Comparison of ENCODE assay signal across 34 cellular contexts in the genomic region with DNA sequence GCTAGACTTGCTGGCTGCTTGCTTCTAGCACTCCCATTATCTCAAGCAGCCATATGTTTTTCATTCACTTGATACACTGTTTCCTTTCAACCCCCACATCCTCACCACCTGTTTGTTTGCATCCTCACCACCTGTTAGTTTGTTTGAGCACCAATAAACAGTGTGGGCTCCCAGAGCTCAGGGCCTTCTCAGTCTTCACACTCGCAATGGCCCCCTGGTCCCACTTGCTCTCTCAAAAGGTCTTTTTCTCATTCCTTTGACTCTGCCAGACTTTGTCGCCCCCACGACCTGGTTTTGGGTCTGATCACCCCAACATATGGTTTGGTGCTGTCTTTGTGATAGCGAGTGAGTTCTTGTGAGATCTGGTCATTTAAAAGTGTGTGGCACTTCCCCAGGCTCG. TPM values are rescaled to one million over a fixed set of nuclear protein-coding genes. Genes with fewer than 3 reads are reported as not detected.
"Had no signal": no experiment of that assay in that cellular context is flagged by ENCODE, and none has a peak within 500 bp of the region (broad histone marks: within the 10 kb centered on the region; RNA-seq: fewer than 3 reads in every experiment).

No MANE protein-coding gene starts in this region.

- DNase-seq: activated CD4-positive, alpha-beta memory T cell treated with anti-CD3 and anti-CD28 coated beads, Interleukin-2, amount 10 ng/mL, durations not matched to agents 7 days and 5 days; activated CD4-positive, alpha-beta T cell treated with anti-CD3 and anti-CD28 coated beads, Interleukin-2, amount 10 ng/mL, durations not matched to agents 24 days and 14 days; activated CD4-positive, CD25-positive, alpha-beta regulatory T cell treated with anti-CD3 and anti-CD28 coated beads, Interleukin-2, amount 50 U/mL, for 72 hours; activated gamma-delta T cell treated with Interleukin-2 at 50 U/mL for 16 hours; activated naive CD4-positive, alpha-beta T cell treated with anti-CD3 and anti-CD28 coated beads, Interleukin-2, amount 50 U/mL, for 16 hours; activated naive CD8-positive, alpha-beta T cell treated with anti-CD3 and anti-CD28 coated beads, Interleukin-2, amount 50 U/mL, for 24 hours; activated T-cell treated with anti-CD3 and anti-CD28 coated beads, Interleukin-2, amount 50 U/mL, for 4 hours; amygdala; caudate nucleus; esophagus squamous epithelium; left ventricle myocardium inferior; mucosa of descending colon; ovary; sigmoid colon; small intestine; stimulated activated CD4-positive, alpha-beta T cell treated with anti-CD3 and anti-CD28 coated beads, Interleukin-1b, Interleukin-23, amount 100 ng/mL, for 48 hours; stimulated activated CD4-positive, alpha-beta T cell treated with anti-CD3 and anti-CD28 coated beads, Interleukin-4, amount 100 ng/mL, for 4 hours; stimulated activated CD8-positive, alpha-beta memory T cell treated with anti-CD3 and anti-CD28 coated beads, Interleukin-4, amount 100 ng/mL, for 48 hours; stimulated activated naive CD8-positive, alpha-beta T cell treated with anti-CD3 and anti-CD28 coated beads, Interleukin-15, amount 100 ng/mL, for 72 hours; substantia nigra; T-helper 17 cell; T1000; thyroid gland; upper lobe of left lung had no signal

- H3K27ac ChIP-seq: esophagus squamous epithelium, left ventricle myocardium inferior, ovary, sigmoid colon, thyroid gland, upper lobe of left lung had no signal

- H3K36me3 ChIP-seq: esophagus squamous epithelium, left ventricle myocardium inferior, ovary, sigmoid colon, thyroid gland, upper lobe of left lung had no signal

- H3K4me3 ChIP-seq: esophagus squamous epithelium, left ventricle myocardium inferior, lung, mucosa of descending colon, ovary, sigmoid colon, thyroid gland, upper lobe of left lung had no signal

- H3K4me1 Mint-ChIP-seq: activated CD4-positive, alpha-beta memory T cell treated with anti-CD3 and anti-CD28 coated beads, Interleukin-2, amount 10 ng/mL, durations not matched to agents 7 days and 5 days; activated CD4-positive, alpha-beta T cell treated with anti-CD3 and anti-CD28 coated beads, Interleukin-2, amount 10 ng/mL, durations not matched to agents 24 days and 14 days; activated naive CD8-positive, alpha-beta T cell treated with anti-CD3 and anti-CD28 coated beads, Interleukin-2, amount 50 U/mL, for 24 hours; activated T-helper 17 cell treated with anti-CD3 and anti-CD28 coated beads, Interleukin-2, amount 50 U/mL, for 72 hours; stimulated activated memory B cell treated with anti-CD40 and anti-IgM and Interleukin-4, amounts not matched to agents 10 μg/mL and 1 μg/mL and 100 μg/mL, for 72 hours; stimulated activated naive CD8-positive, alpha-beta T cell treated with anti-CD3 and anti-CD28 coated beads, Interleukin-15, amount 100 ng/mL, for 72 hours had no signal

- H3K9me3 ChIP-seq: ovary, thyroid gland had no signal

- H3K4me3 Mint-ChIP-seq: activated CD4-positive, alpha-beta memory T cell treated with anti-CD3 and anti-CD28 coated beads, Interleukin-2, amount 10 ng/mL, durations not matched to agents 7 days and 5 days; activated CD4-positive, alpha-beta T cell treated with anti-CD3 and anti-CD28 coated beads, Interleukin-2, amount 10 ng/mL, durations not matched to agents 24 days and 14 days; activated naive CD8-positive, alpha-beta T cell treated with anti-CD3 and anti-CD28 coated beads, Interleukin-2, amount 50 U/mL, for 24 hours; activated T-cell treated with anti-CD3 and anti-CD28 coated beads, Interleukin-2, amount 50 U/mL, for 4 hours; activated T-helper 17 cell treated with anti-CD3 and anti-CD28 coated beads, Interleukin-2, amount 50 U/mL, for 72 hours; natural killer cell treated with Interleukin-12 subunit alpha and Interleukin-12 subunit beta and Interleukin-15 and Interleukin-18, amount 100 ng/mL, for 72 hours; stimulated activated memory B cell treated with anti-CD40 and anti-IgM and Interleukin-4, amounts not matched to agents 10 μg/mL and 1 μg/mL and 100 μg/mL, for 72 hours; stimulated activated naive CD8-positive, alpha-beta T cell treated with anti-CD3 and anti-CD28 coated beads, Interleukin-15, amount 100 ng/mL, for 72 hours; T-helper 17 cell had no signal

- FAIRE-seq: frontal cortex, islet of Langerhans, small intestine had no signal

- H3K27ac Mint-ChIP-seq: activated CD4-positive, alpha-beta memory T cell treated with anti-CD3 and anti-CD28 coated beads, Interleukin-2, amount 10 ng/mL, durations not matched to agents 7 days and 5 days; activated CD4-positive, alpha-beta T cell treated with anti-CD3 and anti-CD28 coated beads, Interleukin-2, amount 10 ng/mL, durations not matched to agents 24 days and 14 days; activated naive CD8-positive, alpha-beta T cell treated with anti-CD3 and anti-CD28 coated beads, Interleukin-2, amount 50 U/mL, for 24 hours; activated T-helper 17 cell treated with anti-CD3 and anti-CD28 coated beads, Interleukin-2, amount 50 U/mL, for 72 hours; natural killer cell treated with Interleukin-12 subunit alpha and Interleukin-12 subunit beta and Interleukin-15 and Interleukin-18, amount 100 ng/mL, for 72 hours; stimulated activated memory B cell treated with anti-CD40 and anti-IgM and Interleukin-4, amounts not matched to agents 10 μg/mL and 1 μg/mL and 100 μg/mL, for 72 hours; stimulated activated naive CD8-positive, alpha-beta T cell treated with anti-CD3 and anti-CD28 coated beads, Interleukin-15, amount 100 ng/mL, for 72 hours; T-helper 17 cell had no signal

- H3K4me1 ChIP-seq: left ventricle myocardium inferior, sigmoid colon, thyroid gland had no signal

- ATAC-seq: activated naive CD8-positive, alpha-beta T cell treated with anti-CD3 and anti-CD28 coated beads, Interleukin-2, amount 50 U/mL, for 24 hours; activated T-cell treated with anti-CD3 and anti-CD28 coated beads, Interleukin-2, amount 50 U/mL, for 4 hours; activated T-helper 17 cell treated with anti-CD3 and anti-CD28 coated beads, Interleukin-2, amount 50 U/mL, for 72 hours; mucosa of descending colon; natural killer cell treated with Interleukin-12 subunit alpha and Interleukin-12 subunit beta and Interleukin-15 and Interleukin-18, amount 100 ng/mL, for 72 hours; stimulated activated memory B cell treated with anti-CD40 and anti-IgM and Interleukin-4, amounts not matched to agents 10 μg/mL and 1 μg/mL and 100 μg/mL, for 72 hours; stimulated activated naive CD8-positive, alpha-beta T cell treated with anti-CD3 and anti-CD28 coated beads, Interleukin-15, amount 100 ng/mL, for 72 hours; T-helper 17 cell had no signal

- H3K27me3 Mint-ChIP-seq: activated CD4-positive, alpha-beta T cell treated with anti-CD3 and anti-CD28 coated beads, Interleukin-2, amount 10 ng/mL, durations not matched to agents 24 days and 14 days had no signal

- H3K27me3 ChIP-seq: ovary, sigmoid colon, thyroid gland, upper lobe of left lung had no signal

RNA-seq across cellular contexts. Expression of a gene that starts 6.2 kb away (rescaled TPM):
- total RNA-seq: activated CD4-positive, alpha-beta memory T cell treated with anti-CD3 and anti-CD28 coated beads, Interleukin-2, amount 10 ng/mL, durations not matched to agents 7 days and 5 days; esophagus squamous epithelium; myocyte; progenitor cell of endocrine pancreas; renal cortical epithelial cell; sigmoid colon had no signal

RNA-seq across cellular contexts. Expression of a gene that starts 52.9 kb away (rescaled TPM):
- total RNA-seq: activated CD4-positive, alpha-beta memory T cell treated with anti-CD3 and anti-CD28 coated beads, Interleukin-2, amount 10 ng/mL, durations not matched to agents 7 days and 5 days; activated CD4-positive, alpha-beta T cell treated with anti-CD3 and anti-CD28 coated beads, Interleukin-2, amount 10 ng/mL, durations not matched to agents 24 days and 14 days; activated T-cell treated with anti-CD3 and anti-CD28 coated beads, Interleukin-2, amount 50 U/mL, for 4 hours; activated T-helper 17 cell treated with anti-CD3 and anti-CD28 coated beads, Interleukin-2, amount 50 U/mL, for 72 hours; frontal cortex; left ventricle myocardium inferior; lung; mesenteric fat pad; myocyte; natural killer cell treated with Interleukin-12 subunit alpha and Interleukin-12 subunit beta and Interleukin-15 and Interleukin-18, amount 100 ng/mL, for 72 hours; ovary; progenitor cell of endocrine pancreas; sigmoid colon; T-helper 17 cell; thyroid gland; upper lobe of left lung had no signal
- polyA plus RNA-seq: ovary had no signal
